ENCODE assay signal across 3 cellular contexts in genomic region chr6:34689742-34690141, GRCh38.
TF ChIP-seq lines count a peak whose summit lies in the region.

No MANE protein-coding gene starts in this region.

TF ChIP-seq in IMR-90, 13 proteins besides CTCF, POLR2A, EP300 and RAD21:
- TF ChIP-seq FOS (IDR thresholded peaks at IDR 0.05; ENCODE audit: low read depth, low read length): no peak
- TF ChIP-seq CEBPB (IDR thresholded peaks at IDR 0.05; ENCODE audit: low read depth, low read length): peak; percentile 47
- no peak for TF ChIP-seq RCOR1 (IDR thresholded peaks at IDR 0.05; ENCODE audit: insufficient replicate concordance, low read length)

TF ChIP-seq in K562, 482 proteins besides CTCF, POLR2A, EP300 and RAD21:
- TF ChIP-seq EWSR1 (IDR thresholded peaks at IDR 0.05; ENCODE audit: borderline replicate concordance, low read depth, partially characterized antibody): no peak
- TF ChIP-seq ZNF146 (CRISPR knock-in tag; IDR thresholded peaks at IDR 0.05; ENCODE audit: unreplicated experiment): no peak
- peak; percentile 49; the same call in 1 of the 2 replicates for TF ChIP-seq CEBPB (tag; IDR thresholded peaks at IDR 0.05)
- TF ChIP-seq RBM17 (IDR thresholded peaks at IDR 0.05; ENCODE audit: borderline replicate concordance, low read depth, low read length): no peak
- TF ChIP-seq FOXO4 (CRISPR knock-in tag; IDR thresholded peaks at IDR 0.05): no peak
- TF ChIP-seq ZNF395 (CRISPR knock-in tag; IDR thresholded peaks at IDR 0.05): no peak
- TF ChIP-seq MCM5 (IDR thresholded peaks at IDR 0.05; ENCODE audit: low read depth): no peak

TF ChIP-seq in HepG2, 621 proteins besides CTCF, POLR2A, EP300 and RAD21:
- TF ChIP-seq EHMT2 (IDR thresholded peaks at IDR 0.05; ENCODE audit: borderline replicate concordance, low read depth, low read length) (no peak), GATAD2A (CRISPR knock-in tag; IDR thresholded peaks at IDR 0.05) (0 out of 2 replicates have a peak, but pooled peaks have one; percentile 13), MYNN (CRISPR knock-in tag; IDR thresholded peaks at IDR 0.05; ENCODE audit: low read depth) (no peak), SMAD9 (CRISPR knock-in tag; IDR thresholded peaks at IDR 0.05) (no peak), ZBTB4 (CRISPR knock-in tag; IDR thresholded peaks at IDR 0.05; ENCODE audit: borderline replicate concordance) (no peak), ZNF549 (CRISPR knock-in tag; IDR thresholded peaks at IDR 0.05) (no peak), CEBPB (IDR thresholded peaks at IDR 0.05; ENCODE audit: borderline replicate concordance, low read depth, low read length) (peak; percentile 91), MEIS1 (CRISPR knock-in tag; IDR thresholded peaks at IDR 0.05; ENCODE audit: borderline replicate concordance) (no peak), SYNCRIP (IDR thresholded peaks at IDR 0.05; ENCODE audit: insufficient read depth, low read depth, low read length) (no peak), TEF (CRISPR knock-in tag; IDR thresholded peaks at IDR 0.05) (no peak), GPN1 (CRISPR knock-in tag; IDR thresholded peaks at IDR 0.05; ENCODE audit: borderline replicate concordance) (no peak), IKZF5 (CRISPR knock-in tag; IDR thresholded peaks at IDR 0.05) (no peak), CEBPG (CRISPR knock-in tag; IDR thresholded peaks at IDR 0.05) (peak; percentile 86), TRIM24 (CRISPR knock-in tag; IDR thresholded peaks at IDR 0.05) (no peak)
TF ChIP-seq in HepG2: peak in this region for 3.
